ENCODE assay signal across 1 cellular context in genomic region chr14:32897724-32898064, GRCh38.
TF ChIP-seq lines count a peak whose summit lies in the region.

No MANE protein-coding gene starts in this region.

TF ChIP-seq in GM23338, 12 proteins besides CTCF, POLR2A, EP300 and RAD21 (continued from another document):
- TF ChIP-seq ZNF462 (CRISPR knock-in tag; IDR thresholded peaks at IDR 0.05) (no peak), POLR2AphosphoS5 (IDR thresholded peaks at IDR 0.05; ENCODE audit: low read depth) (no peak), CREB1 (CRISPR knock-in tag; IDR thresholded peaks at IDR 0.05; ENCODE audit: low read depth) (no peak), ZNF331 (CRISPR knock-in tag; IDR thresholded peaks at IDR 0.05; ENCODE audit: low read depth) (no peak), NANOG (IDR thresholded peaks at IDR 0.05; ENCODE audit: borderline replicate concordance) (no peak), EZH2 (IDR thresholded peaks at IDR 0.05; ENCODE audit: low read depth, unreplicated experiment) (no peak), REST (IDR thresholded peaks at IDR 0.05; ENCODE audit: unreplicated experiment) (no peak), ZNF114 (CRISPR knock-in tag; IDR thresholded peaks at IDR 0.05) (no peak), STAT1 (IDR thresholded peaks at IDR 0.05; ENCODE audit: unreplicated experiment) (no peak)
